Comparison of ENCODE assay signal across 26 cellular contexts in genomic region chr7:107381453-107381852, GRCh38.
"Had no signal": no experiment of that assay in that cellular context is flagged by ENCODE, and none has a peak within 500 bp of the region (broad histone marks: within the 10 kb centered on the region; RNA-seq: fewer than 3 reads in every experiment).

No MANE protein-coding gene starts in this region.

- H3K36me3 ChIP-seq: esophagus squamous epithelium, gastrocnemius medialis, heart right ventricle, left lung, lower lobe of right lung had no signal

- DNase-seq: dermis blood vessel endothelial cell; dorsolateral prefrontal cortex; effector CD4-positive, alpha-beta T cell; effector memory CD4-positive, alpha-beta T cell; erythroblast; esophagus squamous epithelium; foreskin fibroblast; foreskin melanocyte; gastrocnemius medialis; glutamatergic neuron; head of caudate nucleus; heart right ventricle; hippocampal formation; left cardiac atrium; left lung; left ventricle myocardium superior; lower lobe of right lung; mesenchymal stem cell; mucosa of descending colon; naive B cell had no signal

- H3K27ac ChIP-seq: coronary artery, dorsolateral prefrontal cortex, epithelial cell of prostate, esophagus squamous epithelium, gastrocnemius medialis, heart right ventricle, left lung, lower lobe of right lung had no signal

- FAIRE-seq: colon, islet of Langerhans, keratinocyte had no signal

- H3K9me3 ChIP-seq: esophagus squamous epithelium, gastrocnemius medialis, heart right ventricle, left lung, lower lobe of right lung, mucosa of descending colon had no signal

- H3K4me1 ChIP-seq: esophagus squamous epithelium, lower lobe of right lung had no signal

- ATAC-seq: esophagus mucosa, gastrocnemius medialis, heart right ventricle, left cardiac atrium, left lung, left ventricle myocardium superior, lower lobe of right lung, mucosa of descending colon had no signal

- H3K27me3 ChIP-seq: dorsolateral prefrontal cortex, esophagus squamous epithelium, gastrocnemius medialis, heart right ventricle, left lung had no signal

- H3K4me3 ChIP-seq: coronary artery, dorsolateral prefrontal cortex, esophagus squamous epithelium, gastrocnemius medialis, heart right ventricle, left lung, lower lobe of right lung, mucosa of descending colon had no signal
